In genomic region chr22:38199826-38200559, GRCh38 we compare ENCODE assay signal across 2 cellular contexts.
TF ChIP-seq lines count a peak whose summit lies in the region.

No MANE protein-coding gene starts in this region.

TF ChIP-seq in HepG2, 621 proteins besides CTCF, POLR2A, EP300 and RAD21:
- TF ChIP-seq ZFP37 (CRISPR knock-in tag; IDR thresholded peaks at IDR 0.05; ENCODE audit: borderline replicate concordance) (no peak), SP5 (CRISPR knock-in tag; IDR thresholded peaks at IDR 0.05; ENCODE audit: borderline replicate concordance, low read depth) (no peak), ARHGAP35 (CRISPR knock-in tag; IDR thresholded peaks at IDR 0.05; ENCODE audit: borderline replicate concordance) (no peak), ZKSCAN1 (IDR thresholded peaks at IDR 0.05; ENCODE audit: low read length) (peak; percentile 84), ZNF768 (CRISPR knock-in tag; IDR thresholded peaks at IDR 0.05) (peak; percentile 44; the same call in 1 of the 2 replicates)

TF ChIP-seq in HEK293, 187 proteins besides CTCF, POLR2A, EP300 and RAD21:
- TF ChIP-seq GLIS1 (tag by site-specific recombination; IDR thresholded peaks at IDR 0.05) (peak; percentile 37), ZNF513 (tag by site-specific recombination; IDR thresholded peaks at IDR 0.05) (no peak)
